ENCODE assay signal across 8 cellular contexts in the genomic region with DNA sequence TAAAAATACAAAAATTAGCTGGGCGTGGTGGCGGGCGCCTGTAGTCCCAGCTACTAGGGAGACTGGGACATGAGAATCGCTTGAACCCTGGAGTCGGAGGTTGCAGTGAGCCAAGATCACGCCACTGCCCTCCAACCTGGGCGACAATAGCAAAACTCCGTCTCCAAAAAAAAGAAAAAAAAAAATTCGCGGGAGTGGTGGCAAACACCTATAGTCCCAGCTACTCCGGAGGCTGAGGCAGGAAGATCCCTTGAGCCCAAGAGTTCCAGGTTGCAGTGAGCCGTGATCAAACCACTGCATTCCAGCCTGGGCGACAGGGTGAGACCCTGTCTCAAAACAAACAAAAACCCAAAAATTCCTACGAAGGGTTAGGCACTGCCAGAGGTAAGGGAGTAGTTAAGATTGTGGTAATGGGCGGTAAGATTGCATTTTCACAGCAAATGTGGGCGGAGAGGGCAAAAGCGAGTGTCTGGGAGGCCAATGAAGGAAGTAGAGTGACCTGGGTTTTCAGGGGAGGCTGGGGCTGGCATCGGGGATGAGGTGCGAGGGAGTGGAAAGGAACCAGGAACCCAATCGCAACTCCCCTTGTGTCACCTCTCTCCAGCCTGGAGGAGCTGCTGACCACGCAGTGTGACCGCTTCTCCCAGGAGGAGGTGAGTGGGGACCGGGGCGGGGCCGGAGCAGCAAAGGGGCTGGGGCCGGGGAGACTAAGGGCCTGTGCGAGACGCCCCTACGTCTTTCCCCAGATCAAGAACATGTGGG. TPM values are rescaled to one million over a fixed set of nuclear protein-coding genes. Genes with fewer than 3 reads are reported as not detected.
DNase-seq lines count a peak whose midpoint lies in the region; ATAC-seq, FAIRE-seq and TF ChIP-seq lines count a peak whose summit lies in the region.

No MANE protein-coding gene starts in this region.

- H3K4me1 Mint-ChIP-seq in astrocyte (ENCODE audit: low read depth, unreplicated experiment) (peaks cover 6% of the 10 kb centered on the region), memory B cell (peaks cover 21% of the 10 kb centered on the region)

- peak overlapping the region; percentile 87 for H3K9ac ChIP-seq in astrocyte (ENCODE audit: low read length)

- H2AFZ ChIP-seq in astrocyte (ENCODE audit: low read depth, low read length) = peak overlapping the region; percentile 86

- peak overlapping the region; percentile 49 for H3K4me3 ChIP-seq in AG09309 (ENCODE audit: control insufficient read depth, low read depth, low read length)
- peak overlapping the region; percentile 47 for H3K4me3 ChIP-seq in astrocyte (ENCODE audit: insufficient read depth, low read depth, low read length)
- H3K4me3 ChIP-seq in aorta (ENCODE audit: low read length in 2 of 2) = peak overlapping the region in 1 of 2 donors; percentile 8

- no peaks in the 10 kb centered on the region for H3K27me3 Mint-ChIP-seq in astrocyte (ENCODE audit: low read depth, unreplicated experiment)
- no peaks in the 10 kb centered on the region for H3K27me3 Mint-ChIP-seq in memory B cell

- H3K27ac Mint-ChIP-seq in astrocyte (ENCODE audit: unreplicated experiment) (peak overlapping the region; percentile 94), memory B cell (peak overlapping the region; percentile 98)

- DNase-seq in AG09309 (ENCODE audit: low read depth) (no peak), astrocyte (ENCODE audit: low read depth) (peak; percentile 13), memory B cell (ENCODE audit: low spot score in 2 of 2) (no peak), aorta (no peak), superior temporal gyrus (ENCODE audit: extremely low spot score) (no peak), NCI-H1048 (lab: John Stamatoyannopoulos, UW) (no peak), NCI-H2107 treated with DMSO at 0.1 percent for 48 hours (lab: John Stamatoyannopoulos, UW; ENCODE audit: unreplicated experiment) (no peak)

- ATAC-seq in HG02973 (IDR thresholded peaks at IDR 0.05; ENCODE audit: unreplicated experiment) (peak; percentile 2), memory B cell (ENCODE audit: low read depth) (no peak), aorta (ENCODE audit: low FRiP score) (no peak)

- H3K9me3 Mint-ChIP-seq in astrocyte (ENCODE audit: unreplicated experiment) (no peaks in the 10 kb centered on the region), memory B cell (no peaks in the 10 kb centered on the region)

- WGBS in aorta, 2 donors = 35 to 38% methylated on average over 29 of the region's 29 CpGs

- no peak for TF ChIP-seq CTCF in AG09309 (IDR thresholded peaks at IDR 0.05; ENCODE audit: control insufficient read depth, insufficient read depth, low read depth, low read length, missing control alignments)
- no peak for TF ChIP-seq CTCF in astrocyte (IDR thresholded peaks at IDR 0.05; ENCODE audit: insufficient read depth, low read depth, low read length)

- H3K27ac ChIP-seq in astrocyte (ENCODE audit: low read depth, low read length) = peak overlapping the region; percentile 92
- peak overlapping the region; percentile 95 to 98 for H3K27ac ChIP-seq in aorta (ENCODE audit: low read depth in 1 of 2, low read length in 2 of 2)

- H3K79me2 ChIP-seq in astrocyte (ENCODE audit: insufficient read depth, low read length) = peaks cover 6% of the 10 kb centered on the region

- no peaks in the 10 kb centered on the region for H3K36me3 ChIP-seq in astrocyte (ENCODE audit: insufficient read depth, low read length)
- no peaks in the 10 kb centered on the region for H3K36me3 ChIP-seq in aorta (ENCODE audit: control insufficient read depth in 1 of 2, insufficient read depth in 2 of 2, low read length in 1 of 2)

- H3K27me3 ChIP-seq in astrocyte (ENCODE audit: insufficient read depth, low read length) (no peaks in the 10 kb centered on the region), aorta (ENCODE audit: control insufficient read depth in 1 of 2, insufficient read depth in 2 of 2, low read length in 1 of 2) (no peaks in the 10 kb centered on the region)

- intact Hi-C loops in aorta (cut with DNase I) = loop anchor here in 1 of 2 donors (5.0 to 10.0 kb wide), 2 partner anchors 278 to 570 kb away; a partner anchor contains a TSS

- peak overlapping the region; percentile 100 for H3K4me2 ChIP-seq in astrocyte (ENCODE audit: low read length)

- H4K20me1 ChIP-seq in astrocyte (ENCODE audit: insufficient read depth, low read length) = peaks cover 8% of the 10 kb centered on the region

- no peak for FAIRE-seq in astrocyte (lab: Jason Lieb, UNC)

- H3K36me3 Mint-ChIP-seq in astrocyte (ENCODE audit: low read depth, unreplicated experiment) (peaks cover 2% of the 10 kb centered on the region), memory B cell (peaks cover 5% of the 10 kb centered on the region)

- H3K4me3 Mint-ChIP-seq in astrocyte (ENCODE audit: unreplicated experiment) (peak overlapping the region; percentile 93), memory B cell (peak overlapping the region; percentile 97)

- peaks cover 15% of the 10 kb centered on the region for H3K4me1 ChIP-seq in astrocyte (ENCODE audit: insufficient read depth, low read length)
- no peaks in the 10 kb centered on the region for H3K4me1 ChIP-seq in aorta (ENCODE audit: control insufficient read depth in 1 of 2, insufficient read depth in 2 of 2, low read length in 2 of 2)

- H3K9me3 ChIP-seq in astrocyte (ENCODE audit: insufficient read depth, low read depth, low read length) (no peaks in the 10 kb centered on the region), aorta (ENCODE audit: control insufficient read depth, low read length) (no peaks in the 10 kb centered on the region)

RNA-seq across cellular contexts. Expression of a gene that starts 2.6 kb away (rescaled TPM):
- total RNA-seq in astrocyte (not detected in 2 replicates), aorta (not detected)
- polyA plus RNA-seq in aorta = under 1 TPM in 1 of 2 donors, not detected in 1; 0.26 TPM

RNA-seq across cellular contexts. Expression of a gene that starts 5.1 kb away (rescaled TPM):
- total RNA-seq in astrocyte (0.48 and 0.96 TPM in 2 replicates), aorta (1 to 10 TPM; 2.8 to 6.1 TPM)
- polyA plus RNA-seq in aorta = 1 to 10 TPM; 1.0 to 2.6 TPM

RNA-seq across cellular contexts. Expression of a gene that starts 6.9 kb away (rescaled TPM):
- 50.3 and 50.8 TPM in 2 replicates for total RNA-seq in astrocyte
- 10 to 100 TPM; 30.7 to 38.0 TPM for total RNA-seq in aorta
- polyA plus RNA-seq in aorta = 10 to 100 TPM; 10.3 to 22.2 TPM

RNA-seq across cellular contexts. Expression of a gene that starts 18.0 kb away (rescaled TPM):
- total RNA-seq in astrocyte (16.0 and 19.5 TPM in 2 replicates), aorta (1 to 10 TPM; 6.2 to 7.4 TPM)
- polyA plus RNA-seq in aorta = 1 to 10 TPM; 3.4 to 4.9 TPM

RNA-seq across cellular contexts. Expression of a gene that starts 22.1 kb away (rescaled TPM):
- 58.8 TPM in 2 replicates for total RNA-seq in astrocyte
- 10 to 100 TPM; 42.6 to 51.3 TPM for total RNA-seq in aorta
- 10 to 100 TPM; 23.4 to 51.1 TPM for polyA plus RNA-seq in aorta
